In genomic region chr2:41869542-41870256, GRCh38 we compare ENCODE assay signal across 8 cellular contexts.
DNase-seq lines count a peak whose midpoint lies in the region; ATAC-seq and TF ChIP-seq lines count a peak whose summit lies in the region.

No MANE protein-coding gene starts in this region.

- no peak overlapping the region for H3K4me3 ChIP-seq in epithelial cell of proximal tubule (ENCODE audit: low read depth, low read length)

- TF ChIP-seq CTCF in epithelial cell of proximal tubule (conservative IDR thresholded peaks at IDR 0.05; ENCODE audit: low read depth, low read length), result peak; percentile 88

- DNase-seq in DMS79 treated with DMSO at 0.1 percent for 48 hours (lab: John Stamatoyannopoulos, UW) (peak; percentile 8), DMS79 (lab: John Stamatoyannopoulos, UW) (no peak), NOMO-1 treated with DMSO at 0.1 percent for 48 hours (lab: John Stamatoyannopoulos, UW; ENCODE audit: unreplicated experiment) (peak; percentile 43), epithelial cell of proximal tubule (ENCODE audit: low read depth) (no peak), myocyte (ENCODE audit: low read depth) (peak; percentile 77)
- DNase-seq in activated CD8-positive, alpha-beta memory T cell treated with anti-CD3 and anti-CD28 coated beads, Interleukin-2, amount 50 U/mL, for 48 hours, result peak; percentile 90
- peak; percentile 59 for DNase-seq in stimulated activated CD8-positive, alpha-beta memory T cell treated with anti-CD3 and anti-CD28 coated beads, Interleukin-7, amount 100 ng/mL, for 24 hours (ENCODE audit: low read depth)

- ATAC-seq in HG02798 (IDR thresholded peaks at IDR 0.05; ENCODE audit: poor library complexity, unreplicated experiment), result peak; percentile 73

Comparison
In these comparisons a context has a peak if more than half of its experiments do, and no peak if none do; other contexts are left out.
1. DNase-seq: peak in DMS79 treated with DMSO at 0.1 percent for 48 hours (single experiment), NOMO-1 treated with DMSO at 0.1 percent for 48 hours (single experiment), activated CD8-positive, alpha-beta memory T cell treated with anti-CD3 and anti-CD28 coated beads, Interleukin-2, amount 50 U/mL, for 48 hours (single experiment), myocyte (single experiment) and stimulated activated CD8-positive, alpha-beta memory T cell treated with anti-CD3 and anti-CD28 coated beads, Interleukin-7, amount 100 ng/mL, for 24 hours (single experiment); none in DMS79 (single experiment) and epithelial cell of proximal tubule (single experiment).